Comparison of ENCODE assay signal across 1 cellular context in genomic region chr11:128491195-128491936, GRCh38.
TF ChIP-seq lines count a peak whose summit lies in the region.

No MANE protein-coding gene starts in this region.

TF ChIP-seq in A549, 52 proteins besides CTCF, POLR2A, EP300 and RAD21 (continued from another document):
- TF ChIP-seq REST (IDR thresholded peaks at IDR 0.05), result no peak
- no peak for TF ChIP-seq SREBF2 (IDR thresholded peaks at IDR 0.05)
- no peak for TF ChIP-seq HOXA7 (CRISPR knock-in tag; IDR thresholded peaks at IDR 0.05)
- TF ChIP-seq NR3C1 (IDR thresholded peaks at IDR 0.05), result no peak
- TF ChIP-seq CBX2 (IDR thresholded peaks at IDR 0.05; ENCODE audit: borderline replicate concordance, low read depth), result no peak
- no peak for TF ChIP-seq POLR2AphosphoS2 (conservative IDR thresholded peaks at IDR 0.05; ENCODE audit: low read length)
- TF ChIP-seq EHF (CRISPR knock-in tag; IDR thresholded peaks at IDR 0.05), result no peak
- TF ChIP-seq CHD2 (IDR thresholded peaks at IDR 0.05; ENCODE audit: low read length, partially characterized antibody), result no peak
- no peak for TF ChIP-seq KDM5A (IDR thresholded peaks at IDR 0.05)
- TF ChIP-seq HOXB5 (CRISPR knock-in tag; IDR thresholded peaks at IDR 0.05), result no peak
- TF ChIP-seq HES2 (IDR thresholded peaks at IDR 0.05), result no peak
